In genomic region chr14:68140801-68141200, GRCh38 we compare ENCODE assay signal across 1 cellular context.
TF ChIP-seq lines count a peak whose summit lies in the region.

No MANE protein-coding gene starts in this region.

TF ChIP-seq in GM23338, 12 proteins besides CTCF, POLR2A, EP300 and RAD21:
- TF ChIP-seq, protein P1, sequence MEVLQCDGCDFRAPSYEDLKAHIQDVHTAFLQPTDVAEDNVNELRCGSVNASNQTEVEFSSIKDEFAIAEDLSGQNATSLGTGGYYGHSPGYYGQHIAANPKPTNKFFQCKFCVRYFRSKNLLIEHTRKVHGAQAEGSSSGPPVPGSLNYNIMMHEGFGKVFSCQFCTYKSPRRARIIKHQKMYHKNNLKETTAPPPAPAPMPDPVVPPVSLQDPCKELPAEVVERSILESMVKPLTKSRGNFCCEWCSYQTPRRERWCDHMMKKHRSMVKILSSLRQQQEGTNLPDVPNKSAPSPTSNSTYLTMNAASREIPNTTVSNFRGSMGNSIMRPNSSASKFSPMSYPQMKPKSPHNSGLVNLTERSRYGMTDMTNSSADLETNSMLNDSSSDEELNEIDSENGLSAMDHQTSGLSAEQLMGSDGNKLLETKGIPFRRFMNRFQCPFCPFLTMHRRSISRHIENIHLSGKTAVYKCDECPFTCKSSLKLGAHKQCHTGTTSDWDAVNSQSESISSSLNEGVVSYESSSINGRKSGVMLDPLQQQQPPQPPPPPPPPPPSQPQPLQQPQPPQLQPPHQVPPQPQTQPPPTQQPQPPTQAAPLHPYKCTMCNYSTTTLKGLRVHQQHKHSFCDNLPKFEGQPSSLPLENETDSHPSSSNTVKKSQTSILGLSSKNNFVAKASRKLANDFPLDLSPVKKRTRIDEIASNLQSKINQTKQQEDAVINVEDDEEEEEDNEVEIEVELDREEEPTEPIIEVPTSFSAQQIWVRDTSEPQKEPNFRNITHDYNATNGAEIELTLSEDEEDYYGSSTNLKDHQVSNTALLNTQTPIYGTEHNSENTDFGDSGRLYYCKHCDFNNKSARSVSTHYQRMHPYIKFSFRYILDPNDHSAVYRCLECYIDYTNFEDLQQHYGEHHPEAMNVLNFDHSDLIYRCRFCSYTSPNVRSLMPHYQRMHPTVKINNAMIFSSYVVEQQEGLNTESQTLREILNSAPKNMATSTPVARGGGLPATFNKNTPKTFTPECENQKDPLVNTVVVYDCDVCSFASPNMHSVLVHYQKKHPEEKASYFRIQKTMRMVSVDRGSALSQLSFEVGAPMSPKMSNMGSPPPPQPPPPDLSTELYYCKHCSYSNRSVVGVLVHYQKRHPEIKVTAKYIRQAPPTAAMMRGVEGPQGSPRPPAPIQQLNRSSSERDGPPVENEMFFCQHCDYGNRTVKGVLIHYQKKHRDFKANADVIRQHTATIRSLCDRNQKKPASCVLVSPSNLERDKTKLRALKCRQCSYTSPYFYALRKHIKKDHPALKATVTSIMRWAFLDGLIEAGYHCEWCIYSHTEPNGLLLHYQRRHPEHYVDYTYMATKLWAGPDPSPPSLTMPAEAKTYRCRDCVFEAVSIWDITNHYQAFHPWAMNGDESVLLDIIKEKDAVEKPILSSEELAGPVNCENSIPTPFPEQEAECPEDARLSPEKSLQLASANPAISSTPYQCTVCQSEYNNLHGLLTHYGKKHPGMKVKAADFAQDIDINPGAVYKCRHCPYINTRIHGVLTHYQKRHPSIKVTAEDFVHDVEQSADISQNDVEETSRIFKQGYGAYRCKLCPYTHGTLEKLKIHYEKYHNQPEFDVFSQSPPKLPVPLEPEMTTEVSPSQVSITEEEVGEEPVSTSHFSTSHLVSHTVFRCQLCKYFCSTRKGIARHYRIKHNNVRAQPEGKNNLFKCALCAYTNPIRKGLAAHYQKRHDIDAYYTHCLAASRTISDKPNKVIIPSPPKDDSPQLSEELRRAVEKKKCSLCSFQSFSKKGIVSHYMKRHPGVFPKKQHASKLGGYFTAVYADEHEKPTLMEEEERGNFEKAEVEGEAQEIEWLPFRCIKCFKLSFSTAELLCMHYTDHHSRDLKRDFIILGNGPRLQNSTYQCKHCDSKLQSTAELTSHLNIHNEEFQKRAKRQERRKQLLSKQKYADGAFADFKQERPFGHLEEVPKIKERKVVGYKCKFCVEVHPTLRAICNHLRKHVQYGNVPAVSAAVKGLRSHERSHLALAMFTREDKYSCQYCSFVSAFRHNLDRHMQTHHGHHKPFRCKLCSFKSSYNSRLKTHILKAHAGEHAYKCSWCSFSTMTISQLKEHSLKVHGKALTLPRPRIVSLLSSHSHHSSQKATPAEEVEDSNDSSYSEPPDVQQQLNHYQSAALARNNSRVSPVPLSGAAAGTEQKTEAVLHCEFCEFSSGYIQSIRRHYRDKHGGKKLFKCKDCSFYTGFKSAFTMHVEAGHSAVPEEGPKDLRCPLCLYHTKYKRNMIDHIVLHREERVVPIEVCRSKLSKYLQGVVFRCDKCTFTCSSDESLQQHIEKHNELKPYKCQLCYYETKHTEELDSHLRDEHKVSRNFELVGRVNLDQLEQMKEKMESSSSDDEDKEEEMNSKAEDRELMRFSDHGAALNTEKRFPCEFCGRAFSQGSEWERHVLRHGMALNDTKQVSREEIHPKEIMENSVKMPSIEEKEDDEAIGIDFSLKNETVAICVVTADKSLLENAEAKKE (CRISPR knock-in tag; IDR thresholded peaks at IDR 0.05): no peak
- TF ChIP-seq JUNB (IDR thresholded peaks at IDR 0.05; ENCODE audit: unreplicated experiment): no peak
- no peak for TF ChIP-seq ZNF331 (CRISPR knock-in tag; IDR thresholded peaks at IDR 0.05; ENCODE audit: low read depth)
- TF ChIP-seq STAT1 (IDR thresholded peaks at IDR 0.05; ENCODE audit: unreplicated experiment): no peak
- TF ChIP-seq POLR2AphosphoS5 (IDR thresholded peaks at IDR 0.05; ENCODE audit: low read depth): no peak
- TF ChIP-seq EZH2 (IDR thresholded peaks at IDR 0.05; ENCODE audit: low read depth, unreplicated experiment): no peak
- no peak for TF ChIP-seq NANOG (IDR thresholded peaks at IDR 0.05; ENCODE audit: borderline replicate concordance)
- TF ChIP-seq, protein P2, sequence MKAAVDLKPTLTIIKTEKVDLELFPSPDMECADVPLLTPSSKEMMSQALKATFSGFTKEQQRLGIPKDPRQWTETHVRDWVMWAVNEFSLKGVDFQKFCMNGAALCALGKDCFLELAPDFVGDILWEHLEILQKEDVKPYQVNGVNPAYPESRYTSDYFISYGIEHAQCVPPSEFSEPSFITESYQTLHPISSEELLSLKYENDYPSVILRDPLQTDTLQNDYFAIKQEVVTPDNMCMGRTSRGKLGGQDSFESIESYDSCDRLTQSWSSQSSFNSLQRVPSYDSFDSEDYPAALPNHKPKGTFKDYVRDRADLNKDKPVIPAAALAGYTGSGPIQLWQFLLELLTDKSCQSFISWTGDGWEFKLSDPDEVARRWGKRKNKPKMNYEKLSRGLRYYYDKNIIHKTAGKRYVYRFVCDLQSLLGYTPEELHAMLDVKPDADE (IDR thresholded peaks at IDR 0.05): no peak
- TF ChIP-seq EZH2phosphoT487 (IDR thresholded peaks at IDR 0.05; ENCODE audit: unreplicated experiment): no peak
- TF ChIP-seq, protein P3, sequence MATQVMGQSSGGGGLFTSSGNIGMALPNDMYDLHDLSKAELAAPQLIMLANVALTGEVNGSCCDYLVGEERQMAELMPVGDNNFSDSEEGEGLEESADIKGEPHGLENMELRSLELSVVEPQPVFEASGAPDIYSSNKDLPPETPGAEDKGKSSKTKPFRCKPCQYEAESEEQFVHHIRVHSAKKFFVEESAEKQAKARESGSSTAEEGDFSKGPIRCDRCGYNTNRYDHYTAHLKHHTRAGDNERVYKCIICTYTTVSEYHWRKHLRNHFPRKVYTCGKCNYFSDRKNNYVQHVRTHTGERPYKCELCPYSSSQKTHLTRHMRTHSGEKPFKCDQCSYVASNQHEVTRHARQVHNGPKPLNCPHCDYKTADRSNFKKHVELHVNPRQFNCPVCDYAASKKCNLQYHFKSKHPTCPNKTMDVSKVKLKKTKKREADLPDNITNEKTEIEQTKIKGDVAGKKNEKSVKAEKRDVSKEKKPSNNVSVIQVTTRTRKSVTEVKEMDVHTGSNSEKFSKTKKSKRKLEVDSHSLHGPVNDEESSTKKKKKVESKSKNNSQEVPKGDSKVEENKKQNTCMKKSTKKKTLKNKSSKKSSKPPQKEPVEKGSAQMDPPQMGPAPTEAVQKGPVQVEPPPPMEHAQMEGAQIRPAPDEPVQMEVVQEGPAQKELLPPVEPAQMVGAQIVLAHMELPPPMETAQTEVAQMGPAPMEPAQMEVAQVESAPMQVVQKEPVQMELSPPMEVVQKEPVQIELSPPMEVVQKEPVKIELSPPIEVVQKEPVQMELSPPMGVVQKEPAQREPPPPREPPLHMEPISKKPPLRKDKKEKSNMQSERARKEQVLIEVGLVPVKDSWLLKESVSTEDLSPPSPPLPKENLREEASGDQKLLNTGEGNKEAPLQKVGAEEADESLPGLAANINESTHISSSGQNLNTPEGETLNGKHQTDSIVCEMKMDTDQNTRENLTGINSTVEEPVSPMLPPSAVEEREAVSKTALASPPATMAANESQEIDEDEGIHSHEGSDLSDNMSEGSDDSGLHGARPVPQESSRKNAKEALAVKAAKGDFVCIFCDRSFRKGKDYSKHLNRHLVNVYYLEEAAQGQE (IDR thresholded peaks at IDR 0.05; ENCODE audit: unreplicated experiment): no peak
- TF ChIP-seq ZNF114 (CRISPR knock-in tag; IDR thresholded peaks at IDR 0.05): no peak
- TF ChIP-seq CREB1 (CRISPR knock-in tag; IDR thresholded peaks at IDR 0.05; ENCODE audit: low read depth): no peak
